18 cellular contexts compared by ENCODE assay signal in the genomic region with DNA sequence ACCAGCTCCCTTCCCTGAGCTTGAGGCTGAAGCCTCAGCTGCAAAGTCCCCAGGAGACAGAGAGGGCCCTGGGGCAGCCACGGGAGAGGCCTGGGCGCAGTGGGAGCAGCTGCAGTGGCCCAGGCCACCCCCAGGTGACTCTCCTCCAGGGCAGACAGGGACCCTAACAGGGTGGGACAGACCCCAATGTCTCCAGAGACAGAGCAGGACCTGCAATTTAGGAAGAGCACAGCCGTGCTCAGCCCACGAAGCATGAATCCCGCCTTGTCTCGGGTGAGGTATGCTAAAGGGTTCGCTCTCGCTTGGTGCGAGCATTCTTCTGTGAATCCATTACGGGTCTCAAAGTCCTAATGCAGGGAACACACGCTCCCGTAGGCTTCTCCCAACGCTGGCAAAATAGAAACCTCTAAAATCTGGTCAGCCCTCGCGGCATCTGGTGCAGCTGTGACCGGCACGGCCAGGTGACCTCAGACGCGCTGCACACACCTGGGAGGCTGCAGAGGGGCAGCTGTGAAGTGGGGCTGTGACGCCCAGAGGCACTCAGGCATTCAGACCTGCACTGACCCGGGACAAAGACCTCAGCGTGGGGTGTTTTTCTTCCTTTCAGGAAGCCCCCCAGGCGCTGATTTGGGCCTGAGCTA. TPM values are rescaled to one million over a fixed set of nuclear protein-coding genes. Genes with fewer than 3 reads are reported as not detected.
A peak's percentile ranks its signal among the peaks of the same experiment; 100 is the strongest.
DNase-seq lines count a peak whose midpoint lies in the region; ATAC-seq and TF ChIP-seq lines count a peak whose summit lies in the region.
"Had no signal": no experiment of that assay in that cellular context is flagged by ENCODE, and none has a peak within 500 bp of the region (broad histone marks: within the 10 kb centered on the region; RNA-seq: fewer than 3 reads in every experiment).

No MANE protein-coding gene starts in this region.

- H3K9ac ChIP-seq in BLaER1 (no peak overlapping the region), mesenchymal stem cell (ENCODE audit: low read length) (no peak overlapping the region)

- intact Hi-C loops in CD4-positive, alpha-beta memory T cell (cut with micrococcal nuclease), result no loop called here
- intact Hi-C loops in thyroid gland (cut with DNase I), result no loop called here

- peaks cover 32% of the 10 kb centered on the region for H3K79me1 ChIP-seq in mesenchymal stem cell (replicated peaks; ENCODE audit: low read length, poor library complexity, severe bottlenecking)

- CTCF ChIA-PET in CD4-positive, alpha-beta memory T cell (lab: Charles Lee; ENCODE audit: partially characterized antibody), result interaction anchor here (2.6 kb wide), 1 partner anchor 12 kb away, joined by 17 read pairs; a partner anchor contains a TSS

- H3K27me3 ChIP-seq in BLaER1 (no peaks in the 10 kb centered on the region), mesenchymal stem cell (ENCODE audit: control insufficient read depth in 1 of 2, insufficient read depth in 1 of 2, low read length in 2 of 2) (no peaks in the 10 kb centered on the region), thyroid gland (no peaks in the 10 kb centered on the region)
- H3K27me3 ChIP-seq in CD4-positive, alpha-beta memory T cell (ENCODE audit: insufficient read depth, low read length), result no peaks in the 10 kb centered on the region
- H3K27me3 ChIP-seq: suprapubic skin had no signal

- peaks cover 60 to 95% (median 81%) of the 10 kb centered on the region in 4 donors for H3K4me1 Mint-ChIP-seq in CD4-positive, alpha-beta memory T cell

- H3K9me3 Mint-ChIP-seq in CD4-positive, alpha-beta memory T cell, result no peaks in the 10 kb centered on the region
- H3K9me3 Mint-ChIP-seq: T-helper 2 cell treated with Interferon-gamma antibody and Interleukin-4, amounts not matched to agents 5 μg/mL and 100 μg/mL, for 36 hours had no signal

- no peaks in the 10 kb centered on the region for H3K9me3 ChIP-seq in BLaER1
- no peaks in the 10 kb centered on the region for H3K9me3 ChIP-seq in CD4-positive, alpha-beta memory T cell (ENCODE audit: control insufficient read depth in 1 of 2, low read length in 2 of 2)
- H3K9me3 ChIP-seq in mesenchymal stem cell (ENCODE audit: control insufficient read depth, low read length), result no peaks in the 10 kb centered on the region
- H3K9me3 ChIP-seq in thyroid gland, result no peaks in the 10 kb centered on the region
- H3K9me3 ChIP-seq: suprapubic skin had no signal

- H3K18ac ChIP-seq in mesenchymal stem cell (ENCODE audit: low read depth in 1 of 2, low read length in 2 of 2), result no peak overlapping the region

- H4K8ac ChIP-seq in mesenchymal stem cell (ENCODE audit: low read length), result peak overlapping the region; percentile 22

- H2BK15ac ChIP-seq in mesenchymal stem cell (ENCODE audit: low read depth, poor library complexity, severe bottlenecking), result no peak overlapping the region

- H2BK5ac ChIP-seq in mesenchymal stem cell (ENCODE audit: low read depth, low read length, poor library complexity, severe bottlenecking), result no peak overlapping the region

- H2AFZ ChIP-seq in mesenchymal stem cell (ENCODE audit: low read depth, low read length), result no peak overlapping the region

- no peak for TF ChIP-seq CTCF in thyroid gland (IDR thresholded peaks at IDR 0.05)

- H3K36me3 ChIP-seq in BLaER1 (peaks cover 70% of the 10 kb centered on the region), mesenchymal stem cell (ENCODE audit: control insufficient read depth in 1 of 2, insufficient read depth in 2 of 2, low read depth in 1 of 2, low read length in 2 of 2) (peaks cover 3 to 23% of the 10 kb centered on the region in 2 experiments), thyroid gland (no peaks in the 10 kb centered on the region)
- peaks cover 19% of the 10 kb centered on the region for H3K36me3 ChIP-seq in CD4-positive, alpha-beta memory T cell (ENCODE audit: insufficient read depth, low read length)
- H3K36me3 ChIP-seq: suprapubic skin had no signal

- WGBS in mesenchymal stem cell, result 90% methylated on average over 22 of the region's 23 CpGs
- WGBS in thyroid gland, 2 donors, result 92 to 93% methylated on average over 20 to 22 of the region's 23 CpGs

- H3K27ac ChIP-seq in BLaER1 (peak overlapping the region; percentile 68), mesenchymal stem cell (ENCODE audit: low read length, poor library complexity, severe bottlenecking) (no peak overlapping the region), thyroid gland (no peak overlapping the region)
- H3K27ac ChIP-seq in CD4-positive, alpha-beta memory T cell (ENCODE audit: low read depth, low read length), result peak overlapping the region; percentile 22
- H3K27ac ChIP-seq: suprapubic skin had no signal

- peaks cover 94% of the 10 kb centered on the region for H4K20me1 ChIP-seq in BLaER1

- H3K4me3 Mint-ChIP-seq in CD4-positive, alpha-beta memory T cell, result no peak overlapping the region
- H3K4me3 Mint-ChIP-seq: T-helper 2 cell treated with Interferon-gamma antibody and Interleukin-4, amounts not matched to agents 5 μg/mL and 100 μg/mL, for 36 hours had no signal

- ATAC-seq in HG03025 (IDR thresholded peaks at IDR 0.05; ENCODE audit: low FRiP score, unreplicated experiment), result no peak
- ATAC-seq: activated CD4-positive, CD25-positive, alpha-beta regulatory T cell treated with anti-CD3 and anti-CD28 coated beads, Interleukin-2, amount 50 U/mL, for 24 hours; esophagus mucosa had no signal

- TF ChIP-seq POLR2A in thyroid gland (IDR thresholded peaks at IDR 0.05), result no peak

- no peak overlapping the region for H3K23ac ChIP-seq in mesenchymal stem cell (ENCODE audit: low read length in 2 of 2)

- peaks cover 89% of the 10 kb centered on the region for H3K4me1 ChIP-seq in BLaER1
- peaks cover 93% of the 10 kb centered on the region for H3K4me1 ChIP-seq in CD4-positive, alpha-beta memory T cell (ENCODE audit: insufficient read depth, low read length)
- peaks cover 27% of the 10 kb centered on the region for H3K4me1 ChIP-seq in mesenchymal stem cell (ENCODE audit: control insufficient read depth, insufficient read depth, low read depth, low read length)
- peaks cover 6 to 38% of the 10 kb centered on the region in 2 donors for H3K4me1 ChIP-seq in thyroid gland

- peak overlapping the region; percentile 83 for H3K4me2 ChIP-seq in BLaER1
- H3K4me2 ChIP-seq in mesenchymal stem cell (ENCODE audit: low read length, poor library complexity, severe bottlenecking), result no peak overlapping the region

- peak overlapping the region; percentile 25 to 95 (median 84) for H3K27ac Mint-ChIP-seq in CD4-positive, alpha-beta memory T cell

- H3K4me3 ChIP-seq in BLaER1 (0 out of 2 replicates have a peak overlapping the region, but pooled peaks have one; percentile 20), mesenchymal stem cell (ENCODE audit: insufficient read depth in 1 of 2, low read depth in 1 of 2, low read length in 2 of 2) (no peak overlapping the region), thyroid gland (replicated peaks in 1 of 3) (no peak overlapping the region)
- no peak overlapping the region for H3K4me3 ChIP-seq in CD4-positive, alpha-beta memory T cell (ENCODE audit: low read length in 2 of 2)
- H3K4me3 ChIP-seq: suprapubic skin had no signal

- H2BK12ac ChIP-seq in mesenchymal stem cell (ENCODE audit: low read length in 2 of 2), result no peak overlapping the region

- H3K14ac ChIP-seq in mesenchymal stem cell (ENCODE audit: low read length in 2 of 2), result no peak overlapping the region

- H3K36me3 Mint-ChIP-seq in CD4-positive, alpha-beta memory T cell, result peaks cover 14 to 37% of the 10 kb centered on the region in 2 donors

- H4K91ac ChIP-seq in mesenchymal stem cell (ENCODE audit: low read length), result no peak overlapping the region

- DNase-seq in CD4-positive, alpha-beta memory T cell, result no peak
- DNase-seq in activated T-cell treated with anti-CD3 and anti-CD28 coated beads, Interleukin-2, amount 50 U/mL, for 48 hours, result peak; percentile 12 to 13
- DNase-seq in mesenchymal stem cell, result no peak
- DNase-seq in activated naive CD4-positive, alpha-beta T cell treated with anti-CD3 and anti-CD28 coated beads, Interleukin-2, amount 50 U/mL, for 16 hours, result no peak
- no peak for DNase-seq in thyroid gland
- no peak for DNase-seq in HuH-7.5 (ENCODE audit: low spot score)
- DNase-seq: Calu3; MV-4-11; NCI-H187 treated with DMSO at 0.1 percent for 48 hours; NCI-H446 treated with DMSO at 0.1 percent for 48 hours; SHP77; stimulated activated CD4-positive, alpha-beta T cell treated with anti-CD3 and anti-CD28 coated beads, Interleukin-2, amount 100 ng/mL, for 48 hours had no signal

- H2AK5ac ChIP-seq in mesenchymal stem cell (ENCODE audit: low read length, severe bottlenecking), result peak overlapping the region; percentile 35

- H2BK120ac ChIP-seq in mesenchymal stem cell (ENCODE audit: low read depth, low read length), result no peak overlapping the region

- H3K4ac ChIP-seq in mesenchymal stem cell (ENCODE audit: low read depth in 1 of 2, low read length in 2 of 2), result no peak overlapping the region

- POLR2A ChIA-PET in CD4-positive, alpha-beta memory T cell (lab: Charles Lee; ENCODE audit: partially characterized antibody), result interaction anchor here (0.8 to 7.5 kb wide), 2 partner anchors 12 to 15 kb away, joined by 3 to 51 read pairs; a partner anchor contains a TSS

- no peaks in the 10 kb centered on the region for H3K27me3 Mint-ChIP-seq in CD4-positive, alpha-beta memory T cell

RNA-seq across cellular contexts. Expression of a gene that starts 12.6 kb away (rescaled TPM):
- 100 to 1,000 TPM; 179 to 187 TPM for total RNA-seq in CD4-positive, alpha-beta memory T cell
- 100 to 1,000 TPM in 1 of 2 donors, 10 to 100 TPM in 1; 92.2 to 119 TPM for polyA plus RNA-seq in CD4-positive, alpha-beta memory T cell
- 7.6 TPM for polyA plus RNA-seq in mesenchymal stem cell (2013, experiment 1 of 2)
- 8.8 TPM for polyA plus RNA-seq in mesenchymal stem cell (2013, experiment 2 of 2)
- 10 to 100 TPM; 44.0 to 68.0 (median 60.2) TPM for total RNA-seq in thyroid gland

Comparison
In these comparisons a context has a peak if more than half of its experiments do, and no peak if none do; other contexts are left out.
1. H3K27ac ChIP-seq: peak in BLaER1 (single experiment) and CD4-positive, alpha-beta memory T cell (single experiment); none in mesenchymal stem cell (single experiment) and thyroid gland (0 of 3).
2. DNase-seq: peak in activated T-cell treated with anti-CD3 and anti-CD28 coated beads, Interleukin-2, amount 50 U/mL, for 48 hours (2 of 2); none in CD4-positive, alpha-beta memory T cell (0 of 5), mesenchymal stem cell (single experiment), activated naive CD4-positive, alpha-beta T cell treated with anti-CD3 and anti-CD28 coated beads, Interleukin-2, amount 50 U/mL, for 16 hours (single experiment), thyroid gland (0 of 2) and HuH-7.5 (single experiment).